In the genomic region with DNA sequence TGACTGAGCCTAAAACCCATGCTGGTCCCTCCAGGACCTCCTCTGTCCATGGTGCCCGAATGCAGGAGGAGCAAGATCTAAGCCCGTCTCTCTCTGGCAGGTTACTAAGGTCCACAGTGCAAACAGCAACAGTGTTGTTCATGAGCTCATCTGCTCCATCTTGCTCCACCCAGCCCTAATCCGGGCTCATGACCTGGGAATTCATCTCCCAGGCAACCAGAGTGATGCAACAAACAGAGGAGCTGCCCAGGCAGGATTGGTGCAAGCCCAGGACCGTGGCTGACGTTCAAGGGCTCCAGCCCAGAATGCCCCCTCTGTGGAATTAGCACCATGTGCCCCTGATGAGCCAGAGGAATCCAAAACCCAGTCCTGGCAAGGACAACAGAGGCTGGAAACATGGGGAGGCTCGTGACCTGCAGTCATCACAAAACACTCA, we compare ENCODE assay signal across 9 cellular contexts. TPM values are rescaled to one million over a fixed set of nuclear protein-coding genes. Genes with fewer than 3 reads are reported as not detected.
DNase-seq lines count a peak whose midpoint lies in the region; ATAC-seq and TF ChIP-seq lines count a peak whose summit lies in the region.
"Had no signal": no experiment of that assay in that cellular context is flagged by ENCODE, and none has a peak within 500 bp of the region (broad histone marks: within the 10 kb centered on the region; RNA-seq: fewer than 3 reads in every experiment).

No MANE protein-coding gene starts in this region.

- DNase-seq in anterior cingulate cortex (lab: John Stamatoyannopoulos, UW) (peak in 49 of 58 donors; percentile 7 to 89 (median 54)), hepatocyte (ENCODE audit: low spot score) (peak; percentile 84), stromal cell of bone marrow (ENCODE audit: low read depth) (peak; percentile 83), OCI-M1 (lab: John Stamatoyannopoulos, UW) (no peak), NCI-H1417 (lab: John Stamatoyannopoulos, UW) (no peak)
- DNase-seq in activated T-cell treated with anti-CD3 and anti-CD28 coated beads, Interleukin-2, amount 50 U/mL, for 72 hours, result no peak
- DNase-seq: stimulated activated naive CD8-positive, alpha-beta T cell treated with anti-CD3 and anti-CD28 coated beads, Interleukin-15, Interleukin-2, amounts not matched to agents 100 U/mL and 50 U/mL, for 24 hours had no signal

- no peak for ATAC-seq in GM21576 (IDR thresholded peaks at IDR 0.05; ENCODE audit: unreplicated experiment)
- no peak for ATAC-seq in activated T-cell treated with anti-CD3 and anti-CD28 coated beads, Interleukin-2, amount 50 U/mL, for 72 hours (replicated peaks in 1 of 2)
- ATAC-seq: stimulated activated naive CD8-positive, alpha-beta T cell treated with anti-CD3 and anti-CD28 coated beads, Interleukin-15, Interleukin-2, amounts not matched to agents 100 U/mL and 50 U/mL, for 24 hours had no signal

- no peaks in the 10 kb centered on the region for H3K9me3 Mint-ChIP-seq in activated T-cell treated with anti-CD3 and anti-CD28 coated beads, Interleukin-2, amount 50 U/mL, for 72 hours

- no peaks in the 10 kb centered on the region for H4K20me1 ChIP-seq in hepatocyte (ENCODE audit: insufficient read depth, poor library complexity, severe bottlenecking)

- no peak overlapping the region for H3K4me3 ChIP-seq in HEK293 (ENCODE audit: low read depth, low read length)
- no peak overlapping the region for H3K4me3 ChIP-seq in hepatocyte

- H3K4me1 Mint-ChIP-seq in activated T-cell treated with anti-CD3 and anti-CD28 coated beads, Interleukin-2, amount 50 U/mL, for 72 hours (ENCODE audit: low read depth), result no peaks in the 10 kb centered on the region

- H3K27ac Mint-ChIP-seq in activated T-cell treated with anti-CD3 and anti-CD28 coated beads, Interleukin-2, amount 50 U/mL, for 72 hours, result no peak overlapping the region

- H3K27me3 Mint-ChIP-seq in activated T-cell treated with anti-CD3 and anti-CD28 coated beads, Interleukin-2, amount 50 U/mL, for 72 hours (ENCODE audit: low read depth), result no peaks in the 10 kb centered on the region

- CTCF ChIA-PET in HEK293 (lab: Yijun Ruan, JAX), result interaction anchor here (0.5 to 1.0 kb wide), 3 partner anchors 108 to 236 kb away, joined by 3 to 5 read pairs (median 3); no protein-coding TSS in a partner anchor

- no peaks in the 10 kb centered on the region for H3K36me3 ChIP-seq in HEK293 (ENCODE audit: control insufficient read depth in 2 of 2, insufficient read depth in 1 of 2, low read length in 2 of 2)
- H3K36me3 ChIP-seq in hepatocyte (replicated peaks; ENCODE audit: insufficient read depth, low read depth), result no peaks in the 10 kb centered on the region

- H3K4me3 Mint-ChIP-seq in activated T-cell treated with anti-CD3 and anti-CD28 coated beads, Interleukin-2, amount 50 U/mL, for 72 hours, result no peak overlapping the region

- no peaks in the 10 kb centered on the region for H3K79me2 ChIP-seq in hepatocyte

- H3K9me3 ChIP-seq in HEK293 (ENCODE audit: control insufficient read depth, insufficient read depth, low read depth, low read length) (no peaks in the 10 kb centered on the region), hepatocyte (ENCODE audit: low read depth) (no peaks in the 10 kb centered on the region)

- TF ChIP-seq CTCF in HEK293 (tag by site-specific recombination; IDR thresholded peaks at IDR 0.05) (no peak), hepatocyte (IDR thresholded peaks at IDR 0.05; ENCODE audit: poor library complexity) (no peak)

- H3K4me2 ChIP-seq in hepatocyte, result no peak overlapping the region

- H3K27ac ChIP-seq in HEK293 (ENCODE audit: extremely low read depth, low read depth, low read length) (no peak overlapping the region), hepatocyte (no peak overlapping the region)

- no peaks in the 10 kb centered on the region for H3K27me3 ChIP-seq in hepatocyte

- no peak overlapping the region for H2AFZ ChIP-seq in hepatocyte

- POLR2A ChIA-PET in HEK293 (lab: Yijun Ruan, JAX), result no interaction called here

- H3K4me1 ChIP-seq in HEK293 (ENCODE audit: control insufficient read depth, insufficient read depth, low read length) (no peaks in the 10 kb centered on the region), hepatocyte (ENCODE audit: insufficient read depth) (no peaks in the 10 kb centered on the region)

- 30% methylated on average over 6 of the region's 6 CpGs for WGBS in hepatocyte (ENCODE audit: low lambda C conversion rate, missing lambda C conversion rate)

- no peaks in the 10 kb centered on the region for H3K36me3 Mint-ChIP-seq in activated T-cell treated with anti-CD3 and anti-CD28 coated beads, Interleukin-2, amount 50 U/mL, for 72 hours (ENCODE audit: insufficient read depth in 2 of 2)

- H3K9me2 ChIP-seq in hepatocyte (replicated peaks; ENCODE audit: insufficient read depth), result no peaks in the 10 kb centered on the region

TF ChIP-seq in HEK293, 187 proteins besides CTCF, POLR2A, EP300 and RAD21 (continues in another document):
- TF ChIP-seq, protein P1, sequence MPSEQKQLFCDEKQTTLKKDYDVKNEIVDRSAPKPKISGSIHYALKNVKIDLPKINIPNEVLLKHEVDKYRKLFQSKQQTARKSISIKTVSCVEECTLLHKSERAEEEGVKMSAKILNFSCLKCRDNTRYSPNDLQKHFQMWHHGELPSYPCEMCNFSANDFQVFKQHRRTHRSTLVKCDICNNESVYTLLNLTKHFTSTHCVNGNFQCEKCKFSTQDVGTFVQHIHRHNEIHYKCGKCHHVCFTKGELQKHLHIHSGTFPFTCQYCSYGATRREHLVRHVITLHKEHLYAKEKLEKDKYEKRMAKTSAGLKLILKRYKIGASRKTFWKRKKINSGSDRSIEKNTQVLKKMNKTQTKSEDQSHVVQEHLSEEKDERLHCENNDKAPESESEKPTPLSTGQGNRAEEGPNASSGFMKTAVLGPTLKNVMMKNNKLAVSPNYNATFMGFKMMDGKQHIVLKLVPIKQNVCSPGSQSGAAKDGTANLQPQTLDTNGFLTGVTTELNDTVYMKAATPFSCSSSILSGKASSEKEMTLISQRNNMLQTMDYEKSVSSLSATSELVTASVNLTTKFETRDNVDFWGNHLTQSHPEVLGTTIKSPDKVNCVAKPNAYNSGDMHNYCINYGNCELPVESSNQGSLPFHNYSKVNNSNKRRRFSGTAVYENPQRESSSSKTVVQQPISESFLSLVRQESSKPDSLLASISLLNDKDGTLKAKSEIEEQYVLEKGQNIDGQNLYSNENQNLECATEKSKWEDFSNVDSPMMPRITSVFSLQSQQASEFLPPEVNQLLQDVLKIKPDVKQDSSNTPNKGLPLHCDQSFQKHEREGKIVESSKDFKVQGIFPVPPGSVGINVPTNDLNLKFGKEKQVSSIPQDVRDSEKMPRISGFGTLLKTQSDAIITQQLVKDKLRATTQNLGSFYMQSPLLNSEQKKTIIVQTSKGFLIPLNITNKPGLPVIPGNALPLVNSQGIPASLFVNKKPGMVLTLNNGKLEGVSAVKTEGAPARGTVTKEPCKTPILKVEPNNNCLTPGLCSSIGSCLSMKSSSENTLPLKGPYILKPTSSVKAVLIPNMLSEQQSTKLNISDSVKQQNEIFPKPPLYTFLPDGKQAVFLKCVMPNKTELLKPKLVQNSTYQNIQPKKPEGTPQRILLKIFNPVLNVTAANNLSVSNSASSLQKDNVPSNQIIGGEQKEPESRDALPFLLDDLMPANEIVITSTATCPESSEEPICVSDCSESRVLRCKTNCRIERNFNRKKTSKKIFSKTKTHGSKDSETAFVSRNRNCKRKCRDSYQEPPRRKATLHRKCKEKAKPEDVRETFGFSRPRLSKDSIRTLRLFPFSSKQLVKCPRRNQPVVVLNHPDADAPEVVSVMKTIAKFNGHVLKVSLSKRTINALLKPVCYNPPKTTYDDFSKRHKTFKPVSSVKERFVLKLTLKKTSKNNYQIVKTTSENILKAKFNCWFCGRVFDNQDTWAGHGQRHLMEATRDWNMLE (tag by site-specific recombination; conservative IDR thresholded peaks at IDR 0.05; ENCODE audit: low read depth), result no peak
- no peak for TF ChIP-seq KLF7 (tag by site-specific recombination; IDR thresholded peaks at IDR 0.05; ENCODE audit: borderline replicate concordance)
- peak; percentile 66 for TF ChIP-seq SCRT2 (tag by site-specific recombination; IDR thresholded peaks at IDR 0.05)
- no peak for TF ChIP-seq ZNF391 (tag by site-specific recombination; IDR thresholded peaks at IDR 0.05; ENCODE audit: borderline replicate concordance, low read depth)
- peak; percentile 46 for TF ChIP-seq ZBTB17 (tag by site-specific recombination; IDR thresholded peaks at IDR 0.05)
- TF ChIP-seq, protein P2, sequence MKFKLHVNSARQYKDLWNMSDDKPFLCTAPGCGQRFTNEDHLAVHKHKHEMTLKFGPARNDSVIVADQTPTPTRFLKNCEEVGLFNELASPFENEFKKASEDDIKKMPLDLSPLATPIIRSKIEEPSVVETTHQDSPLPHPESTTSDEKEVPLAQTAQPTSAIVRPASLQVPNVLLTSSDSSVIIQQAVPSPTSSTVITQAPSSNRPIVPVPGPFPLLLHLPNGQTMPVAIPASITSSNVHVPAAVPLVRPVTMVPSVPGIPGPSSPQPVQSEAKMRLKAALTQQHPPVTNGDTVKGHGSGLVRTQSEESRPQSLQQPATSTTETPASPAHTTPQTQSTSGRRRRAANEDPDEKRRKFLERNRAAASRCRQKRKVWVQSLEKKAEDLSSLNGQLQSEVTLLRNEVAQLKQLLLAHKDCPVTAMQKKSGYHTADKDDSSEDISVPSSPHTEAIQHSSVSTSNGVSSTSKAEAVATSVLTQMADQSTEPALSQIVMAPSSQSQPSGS (tag by site-specific recombination; IDR thresholded peaks at IDR 0.05; ENCODE audit: low read depth), result 0 out of 2 replicates have a peak, but pooled peaks have one; percentile 20
- TF ChIP-seq ZBTB20 (tag by site-specific recombination; IDR thresholded peaks at IDR 0.05), result no peak
- no peak for TF ChIP-seq ZFP69B (tag by site-specific recombination; IDR thresholded peaks at IDR 0.05)
- no peak for TF ChIP-seq ZNF10 (tag by site-specific recombination; IDR thresholded peaks at IDR 0.05)
- no peak for TF ChIP-seq ZBTB48 (tag by site-specific recombination; IDR thresholded peaks at IDR 0.05)

RNA-seq across cellular contexts. Expression of a gene that starts 29.9 kb away (rescaled TPM):
- 28.5 and 29.7 TPM in 2 replicates for total RNA-seq in hepatocyte
- 39.7 and 45.4 TPM in 2 replicates for polyA plus RNA-seq in hepatocyte
- total RNA-seq in activated T-cell treated with anti-CD3 and anti-CD28 coated beads, Interleukin-2, amount 50 U/mL, for 72 hours, result not detected

Comparison
In these comparisons a context has a peak if more than half of its experiments do, and no peak if none do; other contexts are left out.
1. DNase-seq: peak in anterior cingulate cortex (49 of 58), hepatocyte (single experiment) and stromal cell of bone marrow (single experiment); none in OCI-M1 (single experiment), NCI-H1417 (0 of 3) and activated T-cell treated with anti-CD3 and anti-CD28 coated beads, Interleukin-2, amount 50 U/mL, for 72 hours (0 of 2).
2. RNA of a gene that starts 29.9 kb away (total RNA-seq): 28.5 to 29.7 TPM in hepatocyte; not detected in activated T-cell treated with anti-CD3 and anti-CD28 coated beads, Interleukin-2, amount 50 U/mL, for 72 hours; every median in the first group is over 10 times any median in the second.